In the genomic region with DNA sequence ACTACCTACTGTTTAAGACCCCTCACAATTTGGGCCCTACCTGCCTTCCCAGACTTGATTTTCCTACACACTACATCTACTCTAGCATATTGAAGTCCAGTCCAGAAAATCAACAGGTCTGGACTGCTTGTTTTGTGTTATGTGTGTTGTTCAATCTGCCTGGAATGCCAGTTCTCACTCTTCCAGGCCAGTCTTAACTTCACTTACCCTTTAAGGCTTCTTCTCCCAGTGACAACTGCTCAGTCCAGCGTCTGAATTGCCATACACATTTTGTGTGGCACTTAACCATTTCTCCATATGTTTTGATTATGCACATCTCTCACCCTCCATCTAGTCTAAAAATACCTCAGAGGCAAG, we compare ENCODE assay signal across 9 cellular contexts. TPM values are rescaled to one million over a fixed set of nuclear protein-coding genes. Genes with fewer than 3 reads are reported as not detected.
DNase-seq lines count a peak whose midpoint lies in the region; ATAC-seq, FAIRE-seq and TF ChIP-seq lines count a peak whose summit lies in the region.
"Had no signal": no experiment of that assay in that cellular context is flagged by ENCODE, and none has a peak within 500 bp of the region (broad histone marks: within the 10 kb centered on the region; RNA-seq: fewer than 3 reads in every experiment).

No MANE protein-coding gene starts in this region.

- H3K4me1 Mint-ChIP-seq in CD14-positive monocyte, result peaks cover 39% of the 10 kb centered on the region

- H3K9me3 ChIP-seq in mesodermal cell (ENCODE audit: control insufficient read depth, low read length), result no peaks in the 10 kb centered on the region
- no peaks in the 10 kb centered on the region for H3K9me3 ChIP-seq in tibial artery

- ATAC-seq in GM21723 (IDR thresholded peaks at IDR 0.05; ENCODE audit: unreplicated experiment), result no peak

- no peak overlapping the region for H2AFZ ChIP-seq in KMS-11 (ENCODE audit: low read depth)

- no peaks in the 10 kb centered on the region for H3K36me3 ChIP-seq in KMS-11 (ENCODE audit: insufficient read depth)
- no peaks in the 10 kb centered on the region for H3K36me3 ChIP-seq in brain microvascular endothelial cell (replicated peaks)
- peaks cover 31% of the 10 kb centered on the region for H3K36me3 ChIP-seq in mesodermal cell (ENCODE audit: control insufficient read depth, insufficient read depth, low read length)
- no peaks in the 10 kb centered on the region for H3K36me3 ChIP-seq in tibial artery

- intact Hi-C loops in CD14-positive monocyte (cut with micrococcal nuclease), result loop anchor here in 1 of 2 donors (10.0 kb wide), 3 partner anchors 242 to 1112 kb away; partner anchors contain the start of genes CIB1, GDPGP1, MRPL46 and MRPS11
- intact Hi-C loops in tibial artery (cut with DNase I; ENCODE audit: low total_unique reads), result no loop called here

- in situ Hi-C loops in brain microvascular endothelial cell (cut with HindIII; ENCODE audit: low pct_ligation_motif_present, low sequenced_read_pairs), result no loop called here

- H3K9ac ChIP-seq in KMS-11, result peak overlapping the region; percentile 74; the same call in 1 of the 2 replicates

- DNase-seq in CD14-positive monocyte (ENCODE audit: low spot score) (no peak), brain microvascular endothelial cell (no peak), DMS79 treated with DMSO at 0.1 percent for 48 hours (lab: John Stamatoyannopoulos, UW) (no peak), tibial artery (no peak), RCC 7860 (ENCODE audit: low spot score) (no peak)
- DNase-seq: NCI-H748 treated with DMSO at 0.1 percent for 48 hours had no signal

- FAIRE-seq in RCC 7860 (lab: Jason Lieb, UNC), result no peak

- H3K4me2 ChIP-seq in KMS-11, result peak overlapping the region; percentile 76

- no peak overlapping the region for H3K27ac ChIP-seq in KMS-11
- H3K27ac ChIP-seq in brain microvascular endothelial cell, result no peak overlapping the region
- H3K27ac ChIP-seq in mesodermal cell (ENCODE audit: low read depth, low read length, severe bottlenecking), result no peak overlapping the region
- H3K27ac ChIP-seq in tibial artery, result no peak overlapping the region

- WGBS in mesodermal cell (ENCODE audit: insufficient coverage in 2 of 2), 2 experiments, result 0% methylated on average over 1 of the region's 1 CpG; no CpG with 5 or more reads in 1 of the 2 experiments

- H3K27me3 ChIP-seq in KMS-11 (ENCODE audit: insufficient read depth, low read depth), result no peaks in the 10 kb centered on the region
- no peaks in the 10 kb centered on the region for H3K27me3 ChIP-seq in brain microvascular endothelial cell (replicated peaks)
- no peaks in the 10 kb centered on the region for H3K27me3 ChIP-seq in tibial artery

- peak overlapping the region in 2 of 7 donors; percentile 64 to 75 for H3K27ac Mint-ChIP-seq in CD14-positive monocyte

- no peak overlapping the region for H3K4me3 ChIP-seq in KMS-11 (IDR thresholded peaks at IDR 0.05; ENCODE audit: insufficient read depth, low read depth, low read length)
- H3K4me3 ChIP-seq in brain microvascular endothelial cell (ENCODE audit: low read depth, low read length), result peak overlapping the region; percentile 86
- H3K4me3 ChIP-seq in mesodermal cell (ENCODE audit: extremely low read depth, insufficient read depth, low read length, poor library complexity, severe bottlenecking), result peak overlapping the region; percentile 84
- H3K4me3 ChIP-seq in tibial artery, result peak overlapping the region in 1 of 2 donors; percentile 61

- H3K9me3 Mint-ChIP-seq in CD14-positive monocyte, result peaks cover 0 to 3% (median 0%) of the 10 kb centered on the region in 7 donors

- TF ChIP-seq CTCF in CD14-positive monocyte (IDR thresholded peaks at IDR 0.05) (no peak), KMS-11 (conservative IDR thresholded peaks at IDR 0.05; ENCODE audit: low read depth, low read length) (no peak), brain microvascular endothelial cell (IDR thresholded peaks at IDR 0.05; ENCODE audit: low read depth, low read length, missing control alignments) (no peak), tibial artery (IDR thresholded peaks at IDR 0.05) (no peak)

- peaks cover 8 to 15% (median 13%) of the 10 kb centered on the region in 3 donors for H3K27me3 Mint-ChIP-seq in CD14-positive monocyte (ENCODE audit: low read depth in 3 of 3)

- H3K4me3 Mint-ChIP-seq in CD14-positive monocyte, result peak overlapping the region; percentile 86 to 94

- H3K79me2 ChIP-seq in KMS-11 (ENCODE audit: insufficient read depth, low read depth), result peaks cover 60% of the 10 kb centered on the region

- peaks cover 41% of the 10 kb centered on the region for H3K4me1 ChIP-seq in KMS-11 (ENCODE audit: low read depth, poor library complexity, severe bottlenecking)
- H3K4me1 ChIP-seq in mesodermal cell (ENCODE audit: control insufficient read depth, insufficient read depth, low read length, poor library complexity, severe bottlenecking), result peaks cover 15% of the 10 kb centered on the region
- H3K4me1 ChIP-seq in tibial artery, result peaks cover 0 to 11% (median 9%) of the 10 kb centered on the region in 4 donors

- peaks cover 5 to 15% of the 10 kb centered on the region in 2 donors for H3K36me3 Mint-ChIP-seq in CD14-positive monocyte

- H4K20me1 ChIP-seq in KMS-11 (ENCODE audit: insufficient read depth), result no peaks in the 10 kb centered on the region

RNA-seq across cellular contexts. Expression of gene TICRR, which starts 1.1 kb away (rescaled TPM):
- polyA plus RNA-seq in CD14-positive monocyte, result not detected
- 10.9 TPM for polyA plus RNA-seq in mesodermal cell (2013, experiment 1 of 2)
- polyA plus RNA-seq in mesodermal cell (2013, experiment 2 of 2), result 9.3 TPM
